1 cellular context compared by ENCODE assay signal in the genomic region with DNA sequence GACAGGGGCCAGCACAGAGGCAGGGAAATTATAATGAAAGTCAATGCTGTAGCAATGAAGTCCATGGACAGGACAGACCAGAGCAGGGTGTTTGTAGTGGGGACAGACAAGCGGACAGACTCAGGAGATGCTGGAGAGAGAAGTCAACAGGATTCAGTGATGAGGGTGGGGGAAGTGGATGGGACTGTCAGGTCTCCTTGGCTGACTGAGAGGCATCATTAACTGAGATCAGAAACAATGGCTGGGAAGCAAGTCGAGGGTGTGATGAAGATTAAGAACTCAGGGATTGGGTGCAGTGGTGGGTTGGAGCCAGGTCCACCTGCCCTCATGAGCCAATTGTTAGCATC.
TF ChIP-seq lines count a peak whose summit lies in the region.

No MANE protein-coding gene starts in this region.

TF ChIP-seq in K562, 482 proteins besides CTCF, POLR2A, EP300 and RAD21 (continued from another document):
- TF ChIP-seq CHD7 (IDR thresholded peaks at IDR 0.05; ENCODE audit: low read depth, low read length), result no peak
- no peak for TF ChIP-seq ZKSCAN1 (IDR thresholded peaks at IDR 0.05; ENCODE audit: low read depth, low read length)
- no peak for TF ChIP-seq ARID1B (IDR thresholded peaks at IDR 0.05)
- TF ChIP-seq C11orf30 (IDR thresholded peaks at IDR 0.05; ENCODE audit: low read depth), result no peak
- TF ChIP-seq BCL6 (CRISPR knock-in tag; IDR thresholded peaks at IDR 0.05), result no peak
- no peak for TF ChIP-seq SMARCE1 (IDR thresholded peaks at IDR 0.05)
